In genomic region chr4:38891051-38891738, GRCh38 we compare ENCODE assay signal across 29 cellular contexts. TPM values are rescaled to one million over a fixed set of nuclear protein-coding genes. Genes with fewer than 3 reads are reported as not detected.
DNase-seq lines count a peak whose midpoint lies in the region; TF ChIP-seq lines count a peak whose summit lies in the region.
"Had no signal": no experiment of that assay in that cellular context is flagged by ENCODE, and none has a peak within 500 bp of the region (broad histone marks: within the 10 kb centered on the region; RNA-seq: fewer than 3 reads in every experiment).

No MANE protein-coding gene starts in this region.

- in situ Hi-C loops in transverse colon (cut with MboI; ENCODE audit: low pct_ligation_motif_present in 1 of 4, low pct_unique_long_range_greater_than_20kb in 1 of 4, low sequenced_read_pairs in 3 of 4): loop anchor here in 1 of 4 donors (25.0 kb wide), 1 partner anchor 546 kb away; no protein-coding TSS in a partner anchor

- peak overlapping the region; percentile 54 for H3K27ac ChIP-seq in muscle layer of duodenum (ENCODE audit: low read length)
- H3K27ac ChIP-seq in transverse colon: peak overlapping the region; percentile 29 to 73 (median 44)
- H3K27ac ChIP-seq: ovary had no signal

- peaks cover 27% of the 10 kb centered on the region for H3K4me1 Mint-ChIP-seq in activated naive CD4-positive, alpha-beta T cell treated with anti-CD3 and anti-CD28 coated beads, Interleukin-2, amount 50 U/mL, for 24 hours
- peaks cover 69% of the 10 kb centered on the region for H3K4me1 Mint-ChIP-seq in chondrocyte (ENCODE audit: low read depth)
- H3K4me1 Mint-ChIP-seq in T-helper 2 cell treated with Interferon-gamma antibody and Interleukin-4, amounts not matched to agents 5 μg/mL and 100 μg/mL, for 36 hours (ENCODE audit: low read depth): peaks cover 10% of the 10 kb centered on the region

- H3K27me3 ChIP-seq in muscle layer of duodenum (ENCODE audit: low read depth, low read length): no peaks in the 10 kb centered on the region
- no peaks in the 10 kb centered on the region for H3K27me3 ChIP-seq in transverse colon
- H3K27me3 ChIP-seq: foreskin keratinocyte, heart right ventricle, ovary had no signal

- TF ChIP-seq CTCF in chondrocyte (IDR thresholded peaks at IDR 0.05): no peak
- no peak for TF ChIP-seq CTCF in transverse colon (IDR thresholded peaks at IDR 0.05)

- H3K27ac Mint-ChIP-seq in activated naive CD4-positive, alpha-beta T cell treated with anti-CD3 and anti-CD28 coated beads, Interleukin-2, amount 50 U/mL, for 24 hours: peak overlapping the region; percentile 71
- H3K27ac Mint-ChIP-seq in chondrocyte (ENCODE audit: unreplicated experiment): peak overlapping the region; percentile 96
- H3K27ac Mint-ChIP-seq in T-helper 2 cell treated with Interferon-gamma antibody and Interleukin-4, amounts not matched to agents 5 μg/mL and 100 μg/mL, for 36 hours: no peak overlapping the region
- H3K27ac Mint-ChIP-seq: natural killer cell had no signal

- TF ChIP-seq EP300 in transverse colon (IDR thresholded peaks at IDR 0.05; ENCODE audit: low read depth): no peak

- H3K9me3 ChIP-seq in muscle layer of duodenum (ENCODE audit: control insufficient read depth in 1 of 2, low read length in 2 of 2) (no peaks in the 10 kb centered on the region), transverse colon (no peaks in the 10 kb centered on the region)
- H3K9me3 ChIP-seq: HAP-1, heart right ventricle, ovary had no signal

- no peak overlapping the region for H3K4me3 Mint-ChIP-seq in activated naive CD4-positive, alpha-beta T cell treated with anti-CD3 and anti-CD28 coated beads, Interleukin-2, amount 50 U/mL, for 24 hours
- H3K4me3 Mint-ChIP-seq in chondrocyte (ENCODE audit: unreplicated experiment): no peak overlapping the region
- H3K4me3 Mint-ChIP-seq in T-helper 2 cell treated with Interferon-gamma antibody and Interleukin-4, amounts not matched to agents 5 μg/mL and 100 μg/mL, for 36 hours: no peak overlapping the region
- H3K4me3 Mint-ChIP-seq: activated T-cell treated with anti-CD3 and anti-CD28 coated beads, Interleukin-2, amount 50 U/mL, for 24 hours; natural killer cell had no signal

- H3K36me3 Mint-ChIP-seq in activated naive CD4-positive, alpha-beta T cell treated with anti-CD3 and anti-CD28 coated beads, Interleukin-2, amount 50 U/mL, for 24 hours: no peaks in the 10 kb centered on the region
- peaks cover 46% of the 10 kb centered on the region for H3K36me3 Mint-ChIP-seq in chondrocyte (ENCODE audit: low read depth)
- peaks cover 2% of the 10 kb centered on the region for H3K36me3 Mint-ChIP-seq in T-helper 2 cell treated with Interferon-gamma antibody and Interleukin-4, amounts not matched to agents 5 μg/mL and 100 μg/mL, for 36 hours (ENCODE audit: low read depth)
- H3K36me3 Mint-ChIP-seq: natural killer cell had no signal

- no peak for DNase-seq in activated naive CD4-positive, alpha-beta T cell (lab: John Stamatoyannopoulos, UW)
- DNase-seq in chondrocyte (ENCODE audit: low spot score) (no peak), transverse colon (no peak), cerebellum (ENCODE audit: low spot score) (no peak), NCI-H524 (lab: John Stamatoyannopoulos, UW) (no peak)
- DNase-seq in T-helper 2 cell treated with Interferon-gamma antibody and Interleukin-4, amounts not matched to agents 5 μg/mL and 100 μg/mL, for 36 hours (ENCODE audit: low spot score): no peak
- DNase-seq: 8988T; activated CD4-positive, alpha-beta T cell treated with anti-CD3 and anti-CD28 coated beads for 4 hours; activated T-cell treated with anti-CD3 and anti-CD28 coated beads, Interleukin-2, amount 50 U/mL, for 24 hours; amygdala; cortex of kidney; heart right ventricle; Karpas-422; left cardiac atrium; natural killer cell; NCI-H1694; NCI-H2171 treated with DMSO at 0.1 percent for 48 hours; NCI-H526; NK-92 treated with Interleukin-12 subunit alpha and Interleukin-12 subunit beta, amount 100 ng/mL, for 24 hours; ovary; PC-9; retina; Right ventricle myocardium superior; stimulated activated CD4-positive, alpha-beta T cell treated with anti-CD3 and anti-CD28 coated beads, Interleukin-2, amount 100 ng/mL, for 48 hours; substantia nigra had no signal

- H3K4me1 ChIP-seq in muscle layer of duodenum (ENCODE audit: control insufficient read depth in 1 of 2, insufficient read depth in 2 of 2, low read length in 2 of 2): peaks cover 0 to 8% of the 10 kb centered on the region in 2 donors
- peaks cover 14 to 54% (median 36%) of the 10 kb centered on the region in 4 donors for H3K4me1 ChIP-seq in transverse colon

- H3K36me3 ChIP-seq in muscle layer of duodenum (ENCODE audit: control insufficient read depth in 1 of 2, insufficient read depth in 2 of 2, low read length in 2 of 2) (peaks cover 20 to 30% of the 10 kb centered on the region in 2 donors), transverse colon (peaks cover 0 to 10% (median 0%) of the 10 kb centered on the region in 4 donors)
- H3K36me3 ChIP-seq: HAP-1, ovary had no signal

- no peak for TF ChIP-seq POLR2A in transverse colon (IDR thresholded peaks at IDR 0.05)

- H3K4me3 ChIP-seq in muscle layer of duodenum (ENCODE audit: low read depth in 1 of 2, low read length in 2 of 2) (no peak overlapping the region), transverse colon (no peak overlapping the region)
- H3K4me3 ChIP-seq: HAP-1, heart right ventricle, ovary, PC-9 had no signal

- WGBS in transverse colon (ENCODE audit: low coverage in 1 of 2), 2 donors: 50 to 59% methylated on average over 6 of the region's 6 CpGs

- H3K9me3 Mint-ChIP-seq in activated naive CD4-positive, alpha-beta T cell treated with anti-CD3 and anti-CD28 coated beads, Interleukin-2, amount 50 U/mL, for 24 hours: no peaks in the 10 kb centered on the region
- H3K9me3 Mint-ChIP-seq in chondrocyte (ENCODE audit: low read depth): peaks cover 8% of the 10 kb centered on the region
- H3K9me3 Mint-ChIP-seq in T-helper 2 cell treated with Interferon-gamma antibody and Interleukin-4, amounts not matched to agents 5 μg/mL and 100 μg/mL, for 36 hours: no peaks in the 10 kb centered on the region
- H3K9me3 Mint-ChIP-seq: activated T-cell treated with anti-CD3 and anti-CD28 coated beads, Interleukin-2, amount 50 U/mL, for 24 hours; natural killer cell had no signal

- no peaks in the 10 kb centered on the region for H3K27me3 Mint-ChIP-seq in activated naive CD4-positive, alpha-beta T cell treated with anti-CD3 and anti-CD28 coated beads, Interleukin-2, amount 50 U/mL, for 24 hours
- H3K27me3 Mint-ChIP-seq in chondrocyte (ENCODE audit: low read depth): no peaks in the 10 kb centered on the region
- no peaks in the 10 kb centered on the region for H3K27me3 Mint-ChIP-seq in T-helper 2 cell treated with Interferon-gamma antibody and Interleukin-4, amounts not matched to agents 5 μg/mL and 100 μg/mL, for 36 hours (ENCODE audit: low read depth)
- H3K27me3 Mint-ChIP-seq: activated T-cell treated with anti-CD3 and anti-CD28 coated beads, Interleukin-2, amount 50 U/mL, for 24 hours had no signal

- intact Hi-C loops in transverse colon (cut with DNase I; ENCODE audit: low total_unique reads): no loop called here

RNA-seq across cellular contexts. Expression of gene FAM114A1, which starts 23.6 kb away (rescaled TPM):
- total RNA-seq in chondrocyte (223 to 245 TPM (median 230 TPM) in 3 replicates), transverse colon (100 to 1,000 TPM in 3 of 4 donors, 10 to 100 TPM in 1; 52.4 to 121 (median 115) TPM), cerebellum (12.0 TPM)

RNA-seq across cellular contexts. Expression of gene TLR6, which starts 34.6 kb away (rescaled TPM):
- total RNA-seq in chondrocyte: 2.0 to 2.9 TPM (median 2.6 TPM) in 3 replicates
- 1 to 10 TPM; 1.6 to 5.9 (median 3.3) TPM for total RNA-seq in transverse colon
- 3.0 TPM for total RNA-seq in cerebellum
